Comparison of ENCODE assay signal across 1 cellular context in genomic region chr20:49375170-49375569, GRCh38.
TF ChIP-seq lines count a peak whose summit lies in the region.

No MANE protein-coding gene starts in this region.

TF ChIP-seq in HepG2, 621 proteins besides CTCF, POLR2A, EP300 and RAD21 (continued from another document):
- TF ChIP-seq ZBTB40 (IDR thresholded peaks at IDR 0.05) = no peak
- 0 out of 2 replicates have a peak, but pooled peaks have one; percentile 37 for TF ChIP-seq ZBTB40 (CRISPR knock-in tag; IDR thresholded peaks at IDR 0.05)
